ENCODE assay signal across 8 cellular contexts in the genomic region with DNA sequence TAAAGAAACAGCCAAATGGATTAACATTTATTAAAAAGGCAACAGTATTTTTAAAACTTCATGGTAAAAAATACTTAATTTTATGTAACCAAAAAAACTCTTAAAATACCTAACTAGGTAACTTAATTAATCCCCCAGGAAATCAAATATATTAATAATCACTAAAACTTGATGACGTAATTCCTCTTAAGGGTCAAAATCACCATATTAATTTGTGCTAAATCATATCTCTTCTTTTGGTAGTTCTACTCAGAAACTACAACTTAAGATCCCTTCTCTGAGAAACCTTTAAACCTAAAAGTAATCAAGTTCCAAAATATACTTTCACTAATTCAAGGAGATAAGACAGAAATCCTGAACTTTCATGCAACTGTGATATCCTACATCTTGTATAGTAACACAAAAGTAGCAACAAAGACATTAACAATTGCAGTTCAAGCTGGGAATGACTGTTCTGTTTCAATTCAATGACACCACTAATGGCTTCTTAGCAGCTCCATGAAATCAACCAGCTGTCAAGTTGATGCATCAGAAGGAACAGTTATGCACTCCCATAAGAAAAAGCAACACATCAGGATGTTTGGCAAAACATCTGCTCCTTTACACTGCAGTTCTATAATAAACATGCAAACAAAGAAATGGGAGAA. TPM values are rescaled to one million over a fixed set of nuclear protein-coding genes. Genes with fewer than 3 reads are reported as not detected.
DNase-seq lines count a peak whose midpoint lies in the region; ATAC-seq, FAIRE-seq and TF ChIP-seq lines count a peak whose summit lies in the region.

No MANE protein-coding gene starts in this region.

- no peak overlapping the region for H4K91ac ChIP-seq in neuronal stem cell (ENCODE audit: low read depth, low read length, poor library complexity)

- no peak overlapping the region for H3K23ac ChIP-seq in neuronal stem cell (ENCODE audit: low read depth, low read length, poor library complexity)

- H3K79me1 ChIP-seq in neuronal stem cell (ENCODE audit: low read depth, low read length): peaks cover 3% of the 10 kb centered on the region

- no peak overlapping the region for H3K9ac ChIP-seq in neuronal stem cell (ENCODE audit: low read depth, low read length, poor library complexity)

- no peak for TF ChIP-seq POLR2A in GM12891 (IDR thresholded peaks at IDR 0.05; ENCODE audit: low read depth, low read length)

- H3K9me3 ChIP-seq in neuronal stem cell (replicated peaks in 1 of 2; ENCODE audit: control insufficient read depth in 2 of 2, insufficient read depth in 1 of 2, low read depth in 1 of 2, low read length in 2 of 2): no peaks in the 10 kb centered on the region

- no peaks in the 10 kb centered on the region for H3K36me3 ChIP-seq in neuronal stem cell (replicated peaks in 1 of 2; ENCODE audit: control insufficient read depth in 2 of 2, insufficient read depth in 2 of 2, low read length in 2 of 2)

- no peak overlapping the region for H2BK120ac ChIP-seq in neuronal stem cell (ENCODE audit: low read depth, low read length)

- peaks cover 18% of the 10 kb centered on the region for H3K27me3 Mint-ChIP-seq in activated CD4-positive, alpha-beta T cell treated with anti-CD3 and anti-CD28 coated beads for 36 hours
- H3K27me3 Mint-ChIP-seq in activated CD8-positive, alpha-beta memory T cell treated with anti-CD3 and anti-CD28 coated beads, Interleukin-2, amount 10 ng/mL, durations not matched to agents 7 days and 5 days: peaks cover 21% of the 10 kb centered on the region

- H2BK15ac ChIP-seq in neuronal stem cell (ENCODE audit: low read length): no peak overlapping the region

- no peak overlapping the region for H2BK12ac ChIP-seq in neuronal stem cell (ENCODE audit: low read length)

- H2AFZ ChIP-seq in neuronal stem cell (ENCODE audit: low read length): no peak overlapping the region

- no peak overlapping the region for H3K27ac Mint-ChIP-seq in activated CD4-positive, alpha-beta T cell treated with anti-CD3 and anti-CD28 coated beads for 36 hours
- no peak overlapping the region for H3K27ac Mint-ChIP-seq in activated CD8-positive, alpha-beta memory T cell treated with anti-CD3 and anti-CD28 coated beads, Interleukin-2, amount 10 ng/mL, durations not matched to agents 7 days and 5 days

- peak overlapping the region; percentile 37 for H3K4me2 ChIP-seq in neuronal stem cell (ENCODE audit: insufficient read depth, low read length, poor library complexity, severe bottlenecking)

- peak; percentile 84 for FAIRE-seq in GM12891 (lab: Jason Lieb, UNC)

- TF ChIP-seq CTCF in coronary artery (IDR thresholded peaks at IDR 0.05): no peak

- H3K27ac ChIP-seq in coronary artery: no peak overlapping the region
- no peak overlapping the region for H3K27ac ChIP-seq in neuronal stem cell (replicated peaks; ENCODE audit: low read length)

- POLR2A ChIA-PET in activated CD4-positive, alpha-beta T cell treated with anti-CD3 and anti-CD28 coated beads for 36 hours (lab: Charles Lee): no interaction called here

- no peak overlapping the region for H3K4ac ChIP-seq in neuronal stem cell (ENCODE audit: low read length)

- intact Hi-C loops in activated CD4-positive, alpha-beta T cell treated with anti-CD3 and anti-CD28 coated beads for 36 hours (cut with DNase I, micrococcal nuclease): no loop called here

- peak overlapping the region; percentile 94 for H3K4me3 ChIP-seq in coronary artery
- peak overlapping the region in 1 of 2 donors; percentile 30 for H3K4me3 ChIP-seq in neuronal stem cell (ENCODE audit: low read length in 2 of 2)

- H3K18ac ChIP-seq in neuronal stem cell (ENCODE audit: low read length): no peak overlapping the region

- ATAC-seq in HG03565 (IDR thresholded peaks at IDR 0.05; ENCODE audit: unreplicated experiment): no peak
- ATAC-seq in HG02938 (IDR thresholded peaks at IDR 0.05; ENCODE audit: unreplicated experiment): no peak
- ATAC-seq in activated CD4-positive, alpha-beta T cell treated with anti-CD3 and anti-CD28 coated beads for 36 hours: no peak
- ATAC-seq in activated CD8-positive, alpha-beta memory T cell treated with anti-CD3 and anti-CD28 coated beads, Interleukin-2, amount 10 ng/mL, durations not matched to agents 7 days and 5 days: no peak

- DNase-seq in GM12891 (ENCODE audit: insufficient read length, low spot score): no peak
- DNase-seq in NCI-H2171 (lab: John Stamatoyannopoulos, UW): peak; percentile 62
- DNase-seq in coronary artery (ENCODE audit: low spot score): no peak
- DNase-seq in neuronal stem cell (ENCODE audit: low spot score): peak; percentile 41
- no peak for DNase-seq in activated CD4-positive, alpha-beta T cell treated with anti-CD3 and anti-CD28 coated beads for 36 hours
- no peak for DNase-seq in activated CD8-positive, alpha-beta memory T cell treated with anti-CD3 and anti-CD28 coated beads, Interleukin-2, amount 10 ng/mL, durations not matched to agents 7 days and 5 days

- CTCF ChIA-PET in activated CD4-positive, alpha-beta T cell treated with anti-CD3 and anti-CD28 coated beads for 36 hours (lab: Charles Lee): interaction anchor here (0.7 kb wide), 1 partner anchor 56 kb away, joined by 4 read pairs; no protein-coding TSS in a partner anchor
- CTCF ChIA-PET in activated CD8-positive, alpha-beta memory T cell treated with anti-CD3 and anti-CD28 coated beads, Interleukin-2, amount 10 ng/mL, durations not matched to agents 7 days and 5 days (lab: Charles Lee): no interaction called here

- H3K27me3 ChIP-seq in neuronal stem cell (ENCODE audit: control insufficient read depth in 3 of 3, insufficient read depth in 3 of 3, low read depth in 1 of 3, low read length in 3 of 3): no peaks in the 10 kb centered on the region

- no CpG with 5 or more reads among the region's 1 CpG for WGBS in neuronal stem cell (ENCODE audit: extremely low coverage in 2 of 2, insufficient read length in 2 of 2, insufficient replicate concordance in 1 of 2), 2 donors

- H3K4me1 ChIP-seq in neuronal stem cell (ENCODE audit: control insufficient read depth in 2 of 2, insufficient read depth in 1 of 2, low read depth in 1 of 2, low read length in 2 of 2): peaks cover 2 to 17% of the 10 kb centered on the region in 2 donors

- H2BK5ac ChIP-seq in neuronal stem cell (ENCODE audit: low read length): no peak overlapping the region

- H3K9me3 Mint-ChIP-seq in activated CD4-positive, alpha-beta T cell treated with anti-CD3 and anti-CD28 coated beads for 36 hours (ENCODE audit: low read depth): no peaks in the 10 kb centered on the region
- no peaks in the 10 kb centered on the region for H3K9me3 Mint-ChIP-seq in activated CD8-positive, alpha-beta memory T cell treated with anti-CD3 and anti-CD28 coated beads, Interleukin-2, amount 10 ng/mL, durations not matched to agents 7 days and 5 days (ENCODE audit: low read depth)

- H3K36me3 Mint-ChIP-seq in activated CD4-positive, alpha-beta T cell treated with anti-CD3 and anti-CD28 coated beads for 36 hours (ENCODE audit: low read depth): no peaks in the 10 kb centered on the region
- H3K36me3 Mint-ChIP-seq in activated CD8-positive, alpha-beta memory T cell treated with anti-CD3 and anti-CD28 coated beads, Interleukin-2, amount 10 ng/mL, durations not matched to agents 7 days and 5 days: no peaks in the 10 kb centered on the region

- no peak overlapping the region for H2AK5ac ChIP-seq in neuronal stem cell (ENCODE audit: low read depth, low read length)

- no peak overlapping the region for H3K14ac ChIP-seq in neuronal stem cell (ENCODE audit: low read length)

- no peak overlapping the region for H3K4me3 Mint-ChIP-seq in activated CD4-positive, alpha-beta T cell treated with anti-CD3 and anti-CD28 coated beads for 36 hours
- H3K4me3 Mint-ChIP-seq in activated CD8-positive, alpha-beta memory T cell treated with anti-CD3 and anti-CD28 coated beads, Interleukin-2, amount 10 ng/mL, durations not matched to agents 7 days and 5 days: no peak overlapping the region

- no peak overlapping the region for H4K8ac ChIP-seq in neuronal stem cell (ENCODE audit: low read depth, low read length)

- peaks cover 12% of the 10 kb centered on the region for H3K4me1 Mint-ChIP-seq in activated CD4-positive, alpha-beta T cell treated with anti-CD3 and anti-CD28 coated beads for 36 hours
- H3K4me1 Mint-ChIP-seq in activated CD8-positive, alpha-beta memory T cell treated with anti-CD3 and anti-CD28 coated beads, Interleukin-2, amount 10 ng/mL, durations not matched to agents 7 days and 5 days: peaks cover 11% of the 10 kb centered on the region

TF ChIP-seq in GM12891, 5 proteins besides CTCF, POLR2A, EP300 and RAD21:
- TF ChIP-seq POLR2AphosphoS5 (IDR thresholded peaks at IDR 0.05; ENCODE audit: low read depth, low read length) (no peak), TAF1 (IDR thresholded peaks at IDR 0.05; ENCODE audit: low read depth, low read length) (no peak), POU2F2 (IDR thresholded peaks at IDR 0.05; ENCODE audit: low read depth, low read length) (no peak)

RNA-seq across cellular contexts. Expression of a gene that starts 4.0 kb away (rescaled TPM):
- polyA plus RNA-seq in GM12891 (2012; ENCODE audit: low read depth, missing spikeins): 17.9 TPM
- 28.5 TPM for polyA plus RNA-seq in neuronal stem cell (2013, experiment 1 of 2)
- polyA plus RNA-seq in neuronal stem cell (2013, experiment 2 of 2): 30.8 TPM
- 1 to 10 TPM; 8.1 to 8.4 TPM for total RNA-seq in activated CD4-positive, alpha-beta T cell treated with anti-CD3 and anti-CD28 coated beads for 36 hours
- total RNA-seq in activated CD8-positive, alpha-beta memory T cell treated with anti-CD3 and anti-CD28 coated beads, Interleukin-2, amount 10 ng/mL, durations not matched to agents 7 days and 5 days: 10 to 100 TPM; 10.3 to 15.6 TPM

Comparison
In these comparisons a context has a peak if more than half of its experiments do, and no peak if none do; other contexts are left out.
1. DNase-seq: peak in NCI-H2171 (single experiment) and neuronal stem cell (single experiment); none in GM12891 (single experiment), coronary artery (single experiment), activated CD4-positive, alpha-beta T cell treated with anti-CD3 and anti-CD28 coated beads for 36 hours (single experiment) and activated CD8-positive, alpha-beta memory T cell treated with anti-CD3 and anti-CD28 coated beads, Interleukin-2, amount 10 ng/mL, durations not matched to agents 7 days and 5 days (single experiment).